8 cellular contexts compared by ENCODE assay signal in the genomic region with DNA sequence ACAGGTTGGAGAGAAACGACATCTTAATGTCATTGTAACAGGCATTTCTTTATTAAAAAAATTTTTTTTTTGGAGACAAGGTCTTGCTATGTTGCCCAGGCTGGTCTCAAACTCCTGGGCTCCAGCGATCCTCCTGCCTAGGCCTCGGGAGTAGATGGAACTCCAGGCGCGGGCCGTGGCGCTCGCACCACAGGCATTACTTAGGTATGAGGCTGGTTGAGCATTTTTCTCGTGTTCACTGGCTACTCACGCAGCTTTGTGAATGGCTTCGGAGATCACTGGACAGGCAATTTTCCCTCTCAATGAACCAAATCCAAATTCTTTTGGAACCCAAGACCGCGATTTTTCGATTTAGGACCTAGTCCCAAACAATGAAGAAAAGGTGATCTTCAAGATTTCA. TPM values are rescaled to one million over a fixed set of nuclear protein-coding genes. Genes with fewer than 3 reads are reported as not detected.
DNase-seq lines count a peak whose midpoint lies in the region; ATAC-seq lines count a peak whose summit lies in the region.

No MANE protein-coding gene starts in this region.

- ATAC-seq in activated CD8-positive, alpha-beta T cell treated with anti-CD3 and anti-CD28 coated beads, Interleukin-2, amount 10 ng/mL, durations not matched to agents 7 days and 5 days = no peak
- ATAC-seq in stimulated activated naive B cell treated with anti-CD40 and anti-IgM and Interleukin-4, amounts not matched to agents 10 μg/mL and 1 μg/mL and 100 μg/mL, for 72 hours (replicated peaks) = no peak

- peak overlapping the region; percentile 44 for H3K4me3 ChIP-seq in iPS-11a (ENCODE audit: low read depth, low read length)

- peak; percentile 33 for DNase-seq in NCI-H146 (lab: John Stamatoyannopoulos, UW)
- DNase-seq in NCI-H146 treated with DMSO at 0.1 percent for 48 hours (lab: John Stamatoyannopoulos, UW; ENCODE audit: unreplicated experiment) = no peak
- DNase-seq in activated CD8-positive, alpha-beta T cell treated with anti-CD3 and anti-CD28 coated beads, Interleukin-2, amount 10 ng/mL, durations not matched to agents 7 days and 5 days = no peak
- DNase-seq in stimulated activated naive B cell treated with anti-CD40 and anti-IgM and Interleukin-4, amounts not matched to agents 10 μg/mL and 1 μg/mL and 100 μg/mL, for 72 hours = no peak
- no peak for DNase-seq in anterior cingulate cortex (lab: John Stamatoyannopoulos, UW)
- DNase-seq in NCI-H69 (lab: John Stamatoyannopoulos, UW) = no peak
- no peak for DNase-seq in AML-193 (lab: John Stamatoyannopoulos, UW)

- peaks cover 63% of the 10 kb centered on the region for H3K27me3 Mint-ChIP-seq in activated CD8-positive, alpha-beta T cell treated with anti-CD3 and anti-CD28 coated beads, Interleukin-2, amount 10 ng/mL, durations not matched to agents 7 days and 5 days (ENCODE audit: low read depth)
- peaks cover 43 to 61% of the 10 kb centered on the region in 2 donors for H3K27me3 Mint-ChIP-seq in stimulated activated naive B cell treated with anti-CD40 and anti-IgM and Interleukin-4, amounts not matched to agents 10 μg/mL and 1 μg/mL and 100 μg/mL, for 72 hours

- H3K4me1 Mint-ChIP-seq in activated CD8-positive, alpha-beta T cell treated with anti-CD3 and anti-CD28 coated beads, Interleukin-2, amount 10 ng/mL, durations not matched to agents 7 days and 5 days (ENCODE audit: low read depth) = peaks cover 10% of the 10 kb centered on the region
- peaks cover 4 to 14% of the 10 kb centered on the region in 2 donors for H3K4me1 Mint-ChIP-seq in stimulated activated naive B cell treated with anti-CD40 and anti-IgM and Interleukin-4, amounts not matched to agents 10 μg/mL and 1 μg/mL and 100 μg/mL, for 72 hours

- H3K4me3 Mint-ChIP-seq in activated CD8-positive, alpha-beta T cell treated with anti-CD3 and anti-CD28 coated beads, Interleukin-2, amount 10 ng/mL, durations not matched to agents 7 days and 5 days = peak overlapping the region; percentile 65
- H3K4me3 Mint-ChIP-seq in stimulated activated naive B cell treated with anti-CD40 and anti-IgM and Interleukin-4, amounts not matched to agents 10 μg/mL and 1 μg/mL and 100 μg/mL, for 72 hours = peak overlapping the region; percentile 80 to 84

- no peak overlapping the region for H3K27ac Mint-ChIP-seq in activated CD8-positive, alpha-beta T cell treated with anti-CD3 and anti-CD28 coated beads, Interleukin-2, amount 10 ng/mL, durations not matched to agents 7 days and 5 days
- peak overlapping the region; percentile 51 for H3K27ac Mint-ChIP-seq in stimulated activated naive B cell treated with anti-CD40 and anti-IgM and Interleukin-4, amounts not matched to agents 10 μg/mL and 1 μg/mL and 100 μg/mL, for 72 hours

- no peaks in the 10 kb centered on the region for H3K9me3 Mint-ChIP-seq in activated CD8-positive, alpha-beta T cell treated with anti-CD3 and anti-CD28 coated beads, Interleukin-2, amount 10 ng/mL, durations not matched to agents 7 days and 5 days (ENCODE audit: insufficient read depth)
- H3K9me3 Mint-ChIP-seq in stimulated activated naive B cell treated with anti-CD40 and anti-IgM and Interleukin-4, amounts not matched to agents 10 μg/mL and 1 μg/mL and 100 μg/mL, for 72 hours = no peaks in the 10 kb centered on the region

- POLR2A ChIA-PET in activated CD8-positive, alpha-beta T cell treated with anti-CD3 and anti-CD28 coated beads, Interleukin-2, amount 10 ng/mL, durations not matched to agents 7 days and 5 days (lab: Charles Lee) = no interaction called here

- H3K36me3 Mint-ChIP-seq in activated CD8-positive, alpha-beta T cell treated with anti-CD3 and anti-CD28 coated beads, Interleukin-2, amount 10 ng/mL, durations not matched to agents 7 days and 5 days (ENCODE audit: low read depth) = no peaks in the 10 kb centered on the region
- H3K36me3 Mint-ChIP-seq in stimulated activated naive B cell treated with anti-CD40 and anti-IgM and Interleukin-4, amounts not matched to agents 10 μg/mL and 1 μg/mL and 100 μg/mL, for 72 hours = no peaks in the 10 kb centered on the region

- CTCF ChIA-PET in activated CD8-positive, alpha-beta T cell treated with anti-CD3 and anti-CD28 coated beads, Interleukin-2, amount 10 ng/mL, durations not matched to agents 7 days and 5 days (lab: Charles Lee) = interaction anchor here (1.0 to 1.7 kb wide), 3 partner anchors 11 to 166 kb away, joined by 3 to 5 read pairs (median 4); no protein-coding TSS in a partner anchor

RNA-seq across cellular contexts. Expression of gene TCF7L1, which starts 0.8 kb away (rescaled TPM):
- not detected for total RNA-seq in activated CD8-positive, alpha-beta T cell treated with anti-CD3 and anti-CD28 coated beads, Interleukin-2, amount 10 ng/mL, durations not matched to agents 7 days and 5 days
